Comparison of ENCODE assay signal across 21 cellular contexts in the genomic region with DNA sequence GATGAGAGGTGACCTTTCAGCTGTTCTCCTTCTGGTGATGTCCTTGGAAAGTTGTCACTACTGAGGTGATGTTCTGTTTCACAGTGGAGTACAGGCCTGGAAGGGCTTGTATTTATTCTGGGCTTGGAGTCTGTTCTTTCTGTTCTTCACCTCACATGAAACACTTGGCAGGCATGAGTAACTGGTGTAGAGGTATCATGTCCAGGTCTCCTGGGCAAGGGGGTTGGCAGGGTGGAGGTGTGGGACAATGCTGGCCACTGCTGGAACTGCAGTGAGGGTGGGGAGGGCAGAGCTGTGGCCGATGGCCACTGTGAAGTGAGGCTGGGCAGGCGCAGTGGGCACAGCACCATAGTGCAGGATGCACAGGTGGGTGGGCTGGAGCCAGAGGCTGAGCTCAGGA.
"Had no signal": no experiment of that assay in that cellular context is flagged by ENCODE, and none has a peak within 500 bp of the region (broad histone marks: within the 10 kb centered on the region; RNA-seq: fewer than 3 reads in every experiment).

No MANE protein-coding gene starts in this region.

- DNase-seq: activated CD4-positive, alpha-beta T cell treated with anti-CD3 and anti-CD28 coated beads for 36 hours; activated CD4-positive, alpha-beta T cell treated with anti-CD3 and anti-CD28 coated beads, Interleukin-2, amount 50 U/mL, for 48 hours; activated CD8-positive, alpha-beta memory T cell treated with anti-CD3 and anti-CD28 coated beads, Interleukin-2, amount 10 ng/mL, durations not matched to agents 7 days and 5 days; activated naive CD4-positive, alpha-beta T cell treated with anti-CD3 and anti-CD28 coated beads for 36 hours; adrenal gland; dermis blood vessel endothelial cell; effector memory CD4-positive, alpha-beta T cell; hippocampal formation; mammary epithelial cell; ovary; psoas muscle; right lobe of liver; SK-N-SH; small intestine; stimulated activated CD4-positive, alpha-beta T cell treated with anti-CD3 and anti-CD28 coated beads, Interleukin-4, amount 100 ng/mL, for 1 hour; testis; upper lobe of right lung had no signal

- H3K9me3 Mint-ChIP-seq: activated naive CD4-positive, alpha-beta T cell treated with anti-CD3 and anti-CD28 coated beads for 36 hours; activated T-helper 2 cell treated with anti-CD3 and anti-CD28 coated beads, Interferon-gamma antibody, Interleukin-2, Interleukin-4, amounts not matched to agents 10 μg/mL and 5 μg/mL and 100 μg/mL, durations not matched to agents 14 hours and 24 hours and 36 hours; neural crest cell; WTC11 had no signal

- H3K9me3 ChIP-seq: adrenal gland, ovary, psoas muscle, right lobe of liver, SK-N-SH, testis, upper lobe of right lung had no signal

- H3K9ac ChIP-seq: SK-N-SH had no signal

- H3K27me3 ChIP-seq: adrenal gland, ovary, right lobe of liver, testis, upper lobe of right lung had no signal

- H3K4me1 ChIP-seq: adrenal gland, psoas muscle, right lobe of liver, testis, upper lobe of right lung had no signal

- H3K27ac Mint-ChIP-seq: activated CD4-positive, alpha-beta T cell treated with anti-CD3 and anti-CD28 coated beads for 36 hours; activated CD8-positive, alpha-beta memory T cell treated with anti-CD3 and anti-CD28 coated beads, Interleukin-2, amount 10 ng/mL, durations not matched to agents 7 days and 5 days; activated naive CD4-positive, alpha-beta T cell treated with anti-CD3 and anti-CD28 coated beads for 36 hours; activated T-helper 2 cell treated with anti-CD3 and anti-CD28 coated beads, Interferon-gamma antibody, Interleukin-2, Interleukin-4, amounts not matched to agents 10 μg/mL and 5 μg/mL and 100 μg/mL, durations not matched to agents 14 hours and 24 hours and 36 hours; WTC11 had no signal

- H3K36me3 ChIP-seq: ovary had no signal

- H3K4me3 ChIP-seq: adrenal gland, ovary, psoas muscle, right lobe of liver, testis, upper lobe of right lung had no signal

- H3K4me3 Mint-ChIP-seq: activated CD4-positive, alpha-beta T cell treated with anti-CD3 and anti-CD28 coated beads for 36 hours; activated CD8-positive, alpha-beta memory T cell treated with anti-CD3 and anti-CD28 coated beads, Interleukin-2, amount 10 ng/mL, durations not matched to agents 7 days and 5 days; activated naive CD4-positive, alpha-beta T cell treated with anti-CD3 and anti-CD28 coated beads for 36 hours; neural crest cell; WTC11 had no signal

- H3K4me2 ChIP-seq: SK-N-SH had no signal

- H3K27me3 Mint-ChIP-seq: activated CD4-positive, alpha-beta T cell treated with anti-CD3 and anti-CD28 coated beads for 36 hours; activated CD8-positive, alpha-beta memory T cell treated with anti-CD3 and anti-CD28 coated beads, Interleukin-2, amount 10 ng/mL, durations not matched to agents 7 days and 5 days had no signal

- H3K4me1 Mint-ChIP-seq: WTC11 had no signal

- H3K27ac ChIP-seq: adrenal gland, ovary, psoas muscle, right lobe of liver, testis, upper lobe of right lung had no signal

- ATAC-seq: activated CD4-positive, alpha-beta T cell treated with anti-CD3 and anti-CD28 coated beads for 36 hours; activated CD8-positive, alpha-beta memory T cell treated with anti-CD3 and anti-CD28 coated beads, Interleukin-2, amount 10 ng/mL, durations not matched to agents 7 days and 5 days; left lobe of liver; upper lobe of right lung; WTC11 had no signal
